9 cellular contexts compared by ENCODE assay signal in the genomic region with DNA sequence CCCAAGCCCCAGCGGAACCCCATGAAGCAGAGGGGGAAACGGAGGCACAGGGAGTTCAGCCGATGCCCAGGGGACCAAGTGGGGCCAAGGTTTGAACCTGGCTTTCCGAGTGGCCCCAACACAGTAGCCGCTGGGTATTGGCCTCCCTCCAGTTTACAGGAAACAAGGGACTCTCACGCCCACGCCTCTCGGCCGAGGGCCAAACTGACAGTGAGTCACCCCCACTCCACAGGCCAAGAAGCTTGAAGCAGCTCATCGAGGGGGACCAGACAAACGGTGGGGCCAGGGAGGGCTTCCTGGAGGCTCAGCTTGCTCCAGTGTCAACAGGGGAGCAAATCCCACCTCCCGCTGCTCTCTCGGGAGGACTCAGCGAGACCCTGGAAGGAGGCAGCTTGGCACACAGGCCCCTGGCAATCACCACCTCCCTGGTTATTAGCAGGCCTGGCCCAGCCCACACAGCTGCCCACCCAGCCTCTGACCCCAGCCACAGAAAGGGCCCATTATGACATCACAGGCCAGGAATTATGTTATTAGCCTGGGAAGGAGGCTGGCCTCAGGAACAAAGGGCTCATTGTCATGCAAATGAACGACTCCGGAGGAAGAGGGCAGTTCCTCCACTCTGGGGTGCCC. TPM values are rescaled to one million over a fixed set of nuclear protein-coding genes. Genes with fewer than 3 reads are reported as not detected.
DNase-seq lines count a peak whose midpoint lies in the region; ATAC-seq and TF ChIP-seq lines count a peak whose summit lies in the region.
"Had no signal": no experiment of that assay in that cellular context is flagged by ENCODE, and none has a peak within 500 bp of the region (broad histone marks: within the 10 kb centered on the region; RNA-seq: fewer than 3 reads in every experiment).

No MANE protein-coding gene starts in this region.

- no peak overlapping the region for H3K4me3 Mint-ChIP-seq in activated T-cell treated with anti-CD3 and anti-CD28 coated beads, Interleukin-2, amount 50 U/mL, for 72 hours

- POLR2A ChIA-PET in A673 (lab: Charles Lee; ENCODE audit: low non-redundant PET), result interaction anchor here (0.7 kb wide), 1 partner anchor 357 kb away, joined by 4 read pairs; no protein-coding TSS in a partner anchor

- peaks cover 0 to 4% of the 10 kb centered on the region in 2 donors for H3K36me3 Mint-ChIP-seq in activated T-cell treated with anti-CD3 and anti-CD28 coated beads, Interleukin-2, amount 50 U/mL, for 72 hours (ENCODE audit: insufficient read depth in 2 of 2)

- CTCF ChIA-PET in A673 (lab: Charles Lee), result no interaction called here

- intact Hi-C loops in A673 (cut with micrococcal nuclease; ENCODE audit: unreplicated experiment), result no loop called here
- intact Hi-C loops in left ventricle myocardium superior (cut with micrococcal nuclease), result no loop called here
- intact Hi-C loops in prostate gland (cut with DNase I), result loop anchor here (10.0 kb wide), 1 partner anchor 232 kb away; no protein-coding TSS in a partner anchor

- ATAC-seq in left ventricle myocardium superior, result peak; percentile 7
- no peak for ATAC-seq in activated T-cell treated with anti-CD3 and anti-CD28 coated beads, Interleukin-2, amount 50 U/mL, for 72 hours (replicated peaks in 1 of 2)

- BruUV-seq in A673 (replicated peaks; lab: Mats Ljungman, UMichigan), result no TSS peak

- H3K9me3 ChIP-seq in A673 (ENCODE audit: low read depth, low read length, poor library complexity, severe bottlenecking), result no peaks in the 10 kb centered on the region
- H3K9me3 ChIP-seq in prostate gland, result no peaks in the 10 kb centered on the region

- no peak for TF ChIP-seq POLR2A in prostate gland (IDR thresholded peaks at IDR 0.05)

- TF ChIP-seq CTCF in A673 (conservative IDR thresholded peaks at IDR 0.05; ENCODE audit: low read depth, low read length) (no peak), prostate gland (IDR thresholded peaks at IDR 0.05) (no peak)

- H3K27ac Mint-ChIP-seq in activated T-cell treated with anti-CD3 and anti-CD28 coated beads, Interleukin-2, amount 50 U/mL, for 72 hours, result no peak overlapping the region

- H3K4me1 ChIP-seq in A673 (ENCODE audit: insufficient read depth, low read length, poor library complexity, severe bottlenecking), result peaks cover 64% of the 10 kb centered on the region
- H3K4me1 ChIP-seq in prostate gland (replicated peaks), result peaks cover 58% of the 10 kb centered on the region

- H3K27ac ChIP-seq in A673 (ENCODE audit: low read depth, low read length, poor library complexity, severe bottlenecking) (peak overlapping the region; percentile 80), angular gyrus (ENCODE audit: low read depth, low read length) (peak overlapping the region; percentile 81), prostate gland (peak overlapping the region; percentile 85 to 86)

- H3K4me1 Mint-ChIP-seq in activated T-cell treated with anti-CD3 and anti-CD28 coated beads, Interleukin-2, amount 50 U/mL, for 72 hours (ENCODE audit: low read depth), result peaks cover 18% of the 10 kb centered on the region

- 21% methylated on average over 16 of the region's 16 CpGs for WGBS in prostate gland

- H3K36me3 ChIP-seq in A673 (ENCODE audit: insufficient read depth, low read length, poor library complexity, severe bottlenecking), result no peaks in the 10 kb centered on the region
- no peaks in the 10 kb centered on the region for H3K36me3 ChIP-seq in prostate gland

- no peak overlapping the region for H3K4me3 ChIP-seq in A673 (ENCODE audit: low read depth, low read length, poor library complexity, severe bottlenecking)
- H3K4me3 ChIP-seq in prostate gland, result no peak overlapping the region

- DNase-seq in A673 (ENCODE audit: low spot score) (peak; percentile 79), LoVo (ENCODE audit: low spot score) (peak; percentile 83), left ventricle myocardium superior (peak; percentile 91), prostate gland (ENCODE audit: low spot score) (peak; percentile 74), NOMO-1 (lab: John Stamatoyannopoulos, UW; ENCODE audit: unreplicated experiment in 2 of 2) (no peak)
- DNase-seq in activated naive CD4-positive, alpha-beta T cell treated with anti-CD3 and anti-CD28 coated beads, Interleukin-2, amount 50 U/mL, for 16 hours, result no peak
- DNase-seq in activated T-cell treated with anti-CD3 and anti-CD28 coated beads, Interleukin-2, amount 50 U/mL, for 72 hours, result no peak
- DNase-seq: DND-41 had no signal

- no peaks in the 10 kb centered on the region for H3K9me3 Mint-ChIP-seq in activated T-cell treated with anti-CD3 and anti-CD28 coated beads, Interleukin-2, amount 50 U/mL, for 72 hours

- no peaks in the 10 kb centered on the region for H3K27me3 Mint-ChIP-seq in activated T-cell treated with anti-CD3 and anti-CD28 coated beads, Interleukin-2, amount 50 U/mL, for 72 hours (ENCODE audit: low read depth)

- H3K27me3 ChIP-seq in A673 (replicated peaks; ENCODE audit: insufficient read depth, low read depth, low read length, poor library complexity) (no peaks in the 10 kb centered on the region), prostate gland (replicated peaks; ENCODE audit: insufficient read depth) (no peaks in the 10 kb centered on the region)

RNA-seq across cellular contexts. Expression of gene NCOR2, which starts 54.6 kb away (rescaled TPM):
- total RNA-seq in A673 (2021), result 227 and 276 TPM in 2 replicates
- total RNA-seq in left ventricle myocardium superior, result 142 TPM
- 100 to 1,000 TPM; 184 to 306 TPM for total RNA-seq in prostate gland
- 100 to 1,000 TPM; 125 to 142 TPM for total RNA-seq in activated T-cell treated with anti-CD3 and anti-CD28 coated beads, Interleukin-2, amount 50 U/mL, for 72 hours

Comparison
In these comparisons a context has a peak if more than half of its experiments do, and no peak if none do; other contexts are left out.
1. DNase-seq: peak in A673 (single experiment), LoVo (single experiment), left ventricle myocardium superior (single experiment) and prostate gland (single experiment); none in activated naive CD4-positive, alpha-beta T cell treated with anti-CD3 and anti-CD28 coated beads, Interleukin-2, amount 50 U/mL, for 16 hours (single experiment), activated T-cell treated with anti-CD3 and anti-CD28 coated beads, Interleukin-2, amount 50 U/mL, for 72 hours (0 of 2) and NOMO-1 (0 of 2).
2. Peak in every context shown above with its lines, with median percentiles within 50 percentile points of each other: H3K27ac ChIP-seq.